Comparison of ENCODE assay signal across 13 cellular contexts in the genomic region with DNA sequence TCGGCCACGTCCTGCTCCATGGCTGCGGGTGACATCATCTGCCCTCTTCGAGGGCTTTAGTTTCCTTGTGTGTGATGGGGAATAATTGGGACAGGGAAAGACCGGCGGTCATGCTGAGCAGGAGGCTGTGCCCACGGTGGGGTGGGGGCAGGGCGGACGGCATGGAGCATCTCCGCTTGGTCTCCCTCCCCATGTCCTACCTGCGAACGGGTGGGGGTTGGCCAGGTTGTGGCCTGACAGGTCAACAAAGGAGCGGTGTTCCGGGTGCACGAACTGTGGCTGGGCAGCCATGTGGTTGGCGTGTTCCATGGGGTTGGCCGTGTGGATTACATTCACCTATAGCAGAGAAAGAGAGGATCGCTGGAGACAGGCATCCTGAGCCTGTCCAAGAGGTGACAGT.
A peak's percentile ranks its signal among the peaks of the same experiment; 100 is the strongest.
DNase-seq lines count a peak whose midpoint lies in the region; ATAC-seq and TF ChIP-seq lines count a peak whose summit lies in the region.
"Had no signal": no experiment of that assay in that cellular context is flagged by ENCODE, and none has a peak within 500 bp of the region (broad histone marks: within the 10 kb centered on the region; RNA-seq: fewer than 3 reads in every experiment).

No MANE protein-coding gene starts in this region.

- peak overlapping the region; percentile 8 for H3K27ac Mint-ChIP-seq in activated naive CD8-positive, alpha-beta T cell
- no peak overlapping the region for H3K27ac Mint-ChIP-seq in activated naive CD8-positive, alpha-beta T cell treated with anti-CD3 and anti-CD28 coated beads for 36 hours
- peak overlapping the region; percentile 79 to 88 for H3K27ac Mint-ChIP-seq in T-cell
- H3K27ac Mint-ChIP-seq in endodermal cell: peak overlapping the region; percentile 20
- peak overlapping the region; percentile 70 to 96 for H3K27ac Mint-ChIP-seq in stimulated activated naive CD8-positive, alpha-beta T cell treated with anti-CD3 and anti-CD28 coated beads, Interleukin-15, amount 100 ng/mL, for 72 hours

- H3K4me3 ChIP-seq in endodermal cell (ENCODE audit: low read length): no peak overlapping the region

- POLR2A ChIA-PET in T-cell (lab: Charles Lee): no interaction called here

- H3K36me3 ChIP-seq in endodermal cell (ENCODE audit: control insufficient read depth, insufficient read depth, low read length): peaks cover 73% of the 10 kb centered on the region

- no peaks in the 10 kb centered on the region for H3K9me3 Mint-ChIP-seq in activated naive CD8-positive, alpha-beta T cell (ENCODE audit: low read depth)
- no peaks in the 10 kb centered on the region for H3K9me3 Mint-ChIP-seq in activated naive CD8-positive, alpha-beta T cell treated with anti-CD3 and anti-CD28 coated beads for 36 hours
- H3K9me3 Mint-ChIP-seq in T-cell: no peaks in the 10 kb centered on the region
- H3K9me3 Mint-ChIP-seq in endodermal cell: peaks cover 8% of the 10 kb centered on the region
- H3K9me3 Mint-ChIP-seq in stimulated activated naive CD8-positive, alpha-beta T cell treated with anti-CD3 and anti-CD28 coated beads, Interleukin-15, amount 100 ng/mL, for 72 hours: no peaks in the 10 kb centered on the region
- H3K9me3 Mint-ChIP-seq: brain had no signal

- TF ChIP-seq CTCF in endodermal cell (conservative IDR thresholded peaks at IDR 0.05): no peak

- H3K27me3 Mint-ChIP-seq in activated naive CD8-positive, alpha-beta T cell: no peaks in the 10 kb centered on the region
- peaks cover 7% of the 10 kb centered on the region for H3K27me3 Mint-ChIP-seq in activated naive CD8-positive, alpha-beta T cell treated with anti-CD3 and anti-CD28 coated beads for 36 hours
- H3K27me3 Mint-ChIP-seq in T-cell: no peaks in the 10 kb centered on the region
- no peaks in the 10 kb centered on the region for H3K27me3 Mint-ChIP-seq in endodermal cell (ENCODE audit: insufficient read depth)
- H3K27me3 Mint-ChIP-seq in stimulated activated naive CD8-positive, alpha-beta T cell treated with anti-CD3 and anti-CD28 coated beads, Interleukin-15, amount 100 ng/mL, for 72 hours: no peaks in the 10 kb centered on the region

- peaks cover 5% of the 10 kb centered on the region for H3K36me3 Mint-ChIP-seq in activated naive CD8-positive, alpha-beta T cell
- H3K36me3 Mint-ChIP-seq in activated naive CD8-positive, alpha-beta T cell treated with anti-CD3 and anti-CD28 coated beads for 36 hours: peaks cover 63% of the 10 kb centered on the region
- peaks cover 56% of the 10 kb centered on the region for H3K36me3 Mint-ChIP-seq in T-cell
- peaks cover 83% of the 10 kb centered on the region for H3K36me3 Mint-ChIP-seq in endodermal cell (ENCODE audit: low read depth)

- peaks cover 57% of the 10 kb centered on the region for H3K4me1 Mint-ChIP-seq in activated naive CD8-positive, alpha-beta T cell (ENCODE audit: low read depth)
- peaks cover 49% of the 10 kb centered on the region for H3K4me1 Mint-ChIP-seq in activated naive CD8-positive, alpha-beta T cell treated with anti-CD3 and anti-CD28 coated beads for 36 hours
- H3K4me1 Mint-ChIP-seq in T-cell (peaks cover 69 to 72% (median 71%) of the 10 kb centered on the region in 3 donors), endodermal cell (no peaks in the 10 kb centered on the region)
- peaks cover 82% of the 10 kb centered on the region for H3K4me1 Mint-ChIP-seq in stimulated activated naive CD8-positive, alpha-beta T cell treated with anti-CD3 and anti-CD28 coated beads, Interleukin-15, amount 100 ng/mL, for 72 hours
- H3K4me1 Mint-ChIP-seq: brain had no signal

- H3K9ac ChIP-seq in endodermal cell (ENCODE audit: extremely low read depth, low read length, poor library complexity, severe bottlenecking): no peak overlapping the region

- ATAC-seq in T-cell (replicated peaks in 1 of 4) (no peak), GM18909 (IDR thresholded peaks at IDR 0.05; ENCODE audit: poor library complexity, unreplicated experiment) (no peak), GM18861 (IDR thresholded peaks at IDR 0.05; ENCODE audit: unreplicated experiment) (no peak), left lobe of liver (no peak)
- ATAC-seq in stimulated activated naive CD8-positive, alpha-beta T cell treated with anti-CD3 and anti-CD28 coated beads, Interleukin-15, amount 100 ng/mL, for 72 hours: no peak

- no peaks in the 10 kb centered on the region for H3K4me1 ChIP-seq in endodermal cell (ENCODE audit: control insufficient read depth, insufficient read depth, low read length)

- CTCF ChIA-PET in T-cell (lab: Charles Lee): no interaction called here

- WGBS in endodermal cell (ENCODE audit: insufficient coverage in 1 of 2, insufficient read length in 1 of 2), 2 experiments: 96% methylated on average over 7 to 18 of the region's 18 CpGs

- no peak overlapping the region for H3K4me3 Mint-ChIP-seq in activated naive CD8-positive, alpha-beta T cell
- H3K4me3 Mint-ChIP-seq in activated naive CD8-positive, alpha-beta T cell treated with anti-CD3 and anti-CD28 coated beads for 36 hours: no peak overlapping the region
- H3K4me3 Mint-ChIP-seq in T-cell (peak overlapping the region in 1 of 3 donors; percentile 76), endodermal cell (no peak overlapping the region)
- H3K4me3 Mint-ChIP-seq in stimulated activated naive CD8-positive, alpha-beta T cell treated with anti-CD3 and anti-CD28 coated beads, Interleukin-15, amount 100 ng/mL, for 72 hours: no peak overlapping the region
- H3K4me3 Mint-ChIP-seq: brain had no signal

- no peak overlapping the region for H3K27ac ChIP-seq in endodermal cell (ENCODE audit: low read depth, low read length)

- no peaks in the 10 kb centered on the region for H3K27me3 ChIP-seq in endodermal cell (ENCODE audit: control insufficient read depth, insufficient read depth, low read length, poor library complexity, severe bottlenecking)

- H3K9me3 ChIP-seq in endodermal cell (ENCODE audit: control insufficient read depth, low read length): no peaks in the 10 kb centered on the region

- DNase-seq in activated naive CD8-positive, alpha-beta T cell treated with anti-CD3 and anti-CD28 coated beads for 36 hours: no peak
- DNase-seq in T-cell: no peak
- DNase-seq in endodermal cell: no peak
- DNase-seq in stimulated activated naive CD8-positive, alpha-beta T cell treated with anti-CD3 and anti-CD28 coated beads, Interleukin-15, amount 100 ng/mL, for 72 hours: peak in 1 of 2 donors; percentile 14
- no peak for DNase-seq in left lobe of liver (ENCODE audit: low spot score)
- DNase-seq: activated gamma-delta T cell, dermis blood vessel endothelial cell, MM.1S, NCI-H2081 treated with DMSO at 0.1 percent for 48 hours had no signal
